Comparison of ENCODE assay signal across 11 cellular contexts in the genomic region with DNA sequence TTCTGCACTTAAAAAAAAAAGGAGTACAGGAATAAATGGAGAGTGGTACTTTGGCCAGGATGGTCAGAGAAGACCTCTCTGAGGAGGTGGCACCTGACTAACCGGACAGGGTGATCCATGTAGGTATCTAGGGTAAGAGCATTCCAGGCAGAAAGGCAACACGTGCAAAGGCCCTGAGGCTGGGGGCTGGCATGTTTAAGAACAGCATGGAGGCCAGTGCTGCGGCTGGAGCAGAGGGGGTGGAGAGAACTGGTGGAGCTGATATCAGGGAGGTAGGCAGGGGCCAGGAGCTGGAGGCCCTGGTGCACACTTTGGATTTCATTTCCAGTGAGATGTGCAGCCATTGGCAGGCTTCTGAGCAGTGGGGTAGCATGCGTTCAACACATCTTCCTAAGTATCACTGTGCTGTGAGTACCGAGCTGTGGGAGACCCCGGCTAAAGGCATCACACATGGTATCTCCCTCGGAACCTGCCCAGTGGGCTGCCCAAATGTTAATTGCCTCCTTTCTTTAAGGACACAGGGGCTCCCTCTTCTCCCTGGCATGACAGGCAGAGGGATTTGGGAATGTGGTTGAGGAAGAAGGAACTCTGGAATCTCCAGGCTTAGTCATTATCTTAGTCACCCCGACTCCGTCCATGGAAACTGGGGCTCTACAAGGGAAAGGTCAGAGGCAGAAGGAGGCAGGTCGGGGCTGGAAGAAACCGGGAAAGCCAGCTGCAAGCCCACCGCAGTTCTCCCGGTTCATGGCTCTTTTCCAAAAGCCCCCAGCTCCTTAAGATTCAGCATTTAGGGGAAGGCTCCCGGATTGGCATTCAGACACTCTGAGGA. TPM values are rescaled to one million over a fixed set of nuclear protein-coding genes. Genes with fewer than 3 reads are reported as not detected.
DNase-seq lines count a peak whose midpoint lies in the region; ATAC-seq and TF ChIP-seq lines count a peak whose summit lies in the region.
"Had no signal": no experiment of that assay in that cellular context is flagged by ENCODE, and none has a peak within 500 bp of the region (broad histone marks: within the 10 kb centered on the region; RNA-seq: fewer than 3 reads in every experiment).

No MANE protein-coding gene starts in this region.

- intact Hi-C loops in activated T-helper 1 cell treated with anti-CD3 and anti-CD28 coated beads, Interleukin-12 subunit alpha, Interleukin-12 subunit beta, Interleukin-2, Interleukin-4 antibody, amounts not matched to agents 30 ng/mL and 10 ng/mL and 1 ng/mL, durations not matched to agents 14 hours and 24 hours and 36 hours (cut with micrococcal nuclease), result no loop called here

- no peaks in the 10 kb centered on the region for H3K27me3 ChIP-seq in smooth muscle cell (ENCODE audit: low read depth)

- peak overlapping the region; percentile 52 for H3K4me3 Mint-ChIP-seq in T-helper 17 cell
- no peak overlapping the region for H3K4me3 Mint-ChIP-seq in activated T-helper 1 cell treated with anti-CD3 and anti-CD28 coated beads, Interleukin-12 subunit alpha, Interleukin-12 subunit beta, Interleukin-2, Interleukin-4 antibody, amounts not matched to agents 30 ng/mL and 10 ng/mL and 1 ng/mL, durations not matched to agents 14 hours and 24 hours and 36 hours

- peaks cover 8% of the 10 kb centered on the region for H3K4me1 ChIP-seq in smooth muscle cell (ENCODE audit: low read depth)

- peak overlapping the region; percentile 86 for H3K27ac ChIP-seq in smooth muscle cell (ENCODE audit: low read depth)

- peaks cover 10% of the 10 kb centered on the region for H3K4me1 Mint-ChIP-seq in T-helper 17 cell
- H3K4me1 Mint-ChIP-seq in activated T-helper 1 cell treated with anti-CD3 and anti-CD28 coated beads, Interleukin-12 subunit alpha, Interleukin-12 subunit beta, Interleukin-2, Interleukin-4 antibody, amounts not matched to agents 30 ng/mL and 10 ng/mL and 1 ng/mL, durations not matched to agents 14 hours and 24 hours and 36 hours (ENCODE audit: low read depth), result peaks cover 9% of the 10 kb centered on the region

- no peak for TF ChIP-seq CTCF in smooth muscle cell (IDR thresholded peaks at IDR 0.05; ENCODE audit: borderline replicate concordance, insufficient read depth, poor library complexity, severe bottlenecking)

- no peaks in the 10 kb centered on the region for H4K20me1 ChIP-seq in smooth muscle cell (ENCODE audit: low read depth)

- peaks cover 32% of the 10 kb centered on the region for H3K27me3 Mint-ChIP-seq in T-helper 17 cell
- peaks cover 20% of the 10 kb centered on the region for H3K27me3 Mint-ChIP-seq in activated T-helper 1 cell treated with anti-CD3 and anti-CD28 coated beads, Interleukin-12 subunit alpha, Interleukin-12 subunit beta, Interleukin-2, Interleukin-4 antibody, amounts not matched to agents 30 ng/mL and 10 ng/mL and 1 ng/mL, durations not matched to agents 14 hours and 24 hours and 36 hours (ENCODE audit: insufficient read depth)

- peak overlapping the region; percentile 41 for H3K9ac ChIP-seq in smooth muscle cell (ENCODE audit: low read depth)

- H3F3A ChIP-seq in smooth muscle cell (ENCODE audit: low read depth), result peaks cover 3% of the 10 kb centered on the region

- H3K79me2 ChIP-seq in smooth muscle cell (ENCODE audit: low read depth), result no peaks in the 10 kb centered on the region

- WGBS in smooth muscle cell (ENCODE audit: low lambda C conversion rate), result 58% methylated on average over 14 of the region's 14 CpGs

- H3K4me3 ChIP-seq in smooth muscle cell, result no peak overlapping the region

- H3K9me3 Mint-ChIP-seq in activated T-helper 1 cell treated with anti-CD3 and anti-CD28 coated beads, Interleukin-12 subunit alpha, Interleukin-12 subunit beta, Interleukin-2, Interleukin-4 antibody, amounts not matched to agents 30 ng/mL and 10 ng/mL and 1 ng/mL, durations not matched to agents 14 hours and 24 hours and 36 hours, result no peaks in the 10 kb centered on the region
- H3K9me3 Mint-ChIP-seq: activated T-helper 2 cell treated with anti-CD3 and anti-CD28 coated beads, Interferon-gamma antibody, Interleukin-2, Interleukin-4, amounts not matched to agents 10 μg/mL and 5 μg/mL and 100 μg/mL, durations not matched to agents 14 hours and 24 hours and 36 hours had no signal

- peaks cover 6% of the 10 kb centered on the region for H3K36me3 Mint-ChIP-seq in T-helper 17 cell (ENCODE audit: low read depth)
- no peaks in the 10 kb centered on the region for H3K36me3 Mint-ChIP-seq in activated T-helper 1 cell treated with anti-CD3 and anti-CD28 coated beads, Interleukin-12 subunit alpha, Interleukin-12 subunit beta, Interleukin-2, Interleukin-4 antibody, amounts not matched to agents 30 ng/mL and 10 ng/mL and 1 ng/mL, durations not matched to agents 14 hours and 24 hours and 36 hours (ENCODE audit: low read depth)

- no peaks in the 10 kb centered on the region for H3K9me3 ChIP-seq in T-helper 17 cell (ENCODE audit: control insufficient read depth, low read length, poor library complexity, severe bottlenecking)
- H3K9me3 ChIP-seq in smooth muscle cell (replicated peaks; ENCODE audit: low read depth), result no peaks in the 10 kb centered on the region

- no peaks in the 10 kb centered on the region for H3K36me3 ChIP-seq in smooth muscle cell (ENCODE audit: low read depth)

- peak overlapping the region; percentile 32 for H3K27ac Mint-ChIP-seq in T-helper 17 cell
- no peak overlapping the region for H3K27ac Mint-ChIP-seq in activated T-helper 1 cell treated with anti-CD3 and anti-CD28 coated beads, Interleukin-12 subunit alpha, Interleukin-12 subunit beta, Interleukin-2, Interleukin-4 antibody, amounts not matched to agents 30 ng/mL and 10 ng/mL and 1 ng/mL, durations not matched to agents 14 hours and 24 hours and 36 hours
- H3K27ac Mint-ChIP-seq: activated T-helper 2 cell treated with anti-CD3 and anti-CD28 coated beads, Interferon-gamma antibody, Interleukin-2, Interleukin-4, amounts not matched to agents 10 μg/mL and 5 μg/mL and 100 μg/mL, durations not matched to agents 14 hours and 24 hours and 36 hours had no signal

- no peak overlapping the region for H2AFZ ChIP-seq in smooth muscle cell (ENCODE audit: low read depth)

- no peak for ATAC-seq in T-helper 17 cell

- peak; percentile 90 for DNase-seq in HCEC 1CT
- no peak for DNase-seq in T-helper 17 cell
- DNase-seq in fibroblast of peridontal ligament (ENCODE audit: extremely low read depth), result peak; percentile 75
- DNase-seq in smooth muscle cell (lab: John Stamatoyannopoulos, UW; ENCODE audit: unreplicated experiment), result no peak
- DNase-seq in activated CD4-positive, alpha-beta T cell treated with anti-CD3 and anti-CD28 coated beads for 1 hour, result no peak
- no peak for DNase-seq in DMS153 treated with DMSO at 0.1 percent for 48 hours (lab: John Stamatoyannopoulos, UW; ENCODE audit: unreplicated experiment)
- no peak for DNase-seq in activated T-helper 1 cell treated with anti-CD3 and anti-CD28 coated beads, Interleukin-12 subunit alpha, Interleukin-12 subunit beta, Interleukin-2, Interleukin-4 antibody, amounts not matched to agents 30 ng/mL and 10 ng/mL and 1 ng/mL, durations not matched to agents 14 hours and 24 hours and 36 hours (ENCODE audit: low spot score)
- DNase-seq: NCI-H1436 treated with DMSO at 0.1 percent for 48 hours, OCI-M1 had no signal

- H3K4me2 ChIP-seq in smooth muscle cell, result peak overlapping the region; percentile 34

RNA-seq across cellular contexts. Expression of gene SLC6A7, which starts 18.5 kb away (rescaled TPM):
- total RNA-seq in T-helper 17 cell (not detected), smooth muscle cell (not detected in 2 replicates)
- 0.10 TPM in 1 of 2 replicates, not detected in the other for polyA plus RNA-seq in smooth muscle cell
- not detected in 2 replicates for total RNA-seq in activated T-helper 1 cell treated with anti-CD3 and anti-CD28 coated beads, Interleukin-12 subunit alpha, Interleukin-12 subunit beta, Interleukin-2, Interleukin-4 antibody, amounts not matched to agents 30 ng/mL and 10 ng/mL and 1 ng/mL, durations not matched to agents 14 hours and 24 hours and 36 hours
- total RNA-seq: activated T-helper 2 cell treated with anti-CD3 and anti-CD28 coated beads, Interferon-gamma antibody, Interleukin-2, Interleukin-4, amounts not matched to agents 10 μg/mL and 5 μg/mL and 100 μg/mL, durations not matched to agents 14 hours and 24 hours and 36 hours; pulmonary artery endothelial cell had no signal

RNA-seq across cellular contexts. Expression of gene CDX1, which starts 41.8 kb away (rescaled TPM):
- total RNA-seq in T-helper 17 cell (not detected), smooth muscle cell (1.4 and 3.9 TPM in 2 replicates)
- 5.0 and 8.5 TPM in 2 replicates for polyA plus RNA-seq in smooth muscle cell
- total RNA-seq in activated T-helper 1 cell treated with anti-CD3 and anti-CD28 coated beads, Interleukin-12 subunit alpha, Interleukin-12 subunit beta, Interleukin-2, Interleukin-4 antibody, amounts not matched to agents 30 ng/mL and 10 ng/mL and 1 ng/mL, durations not matched to agents 14 hours and 24 hours and 36 hours, result not detected in 2 replicates
- total RNA-seq: activated T-helper 2 cell treated with anti-CD3 and anti-CD28 coated beads, Interferon-gamma antibody, Interleukin-2, Interleukin-4, amounts not matched to agents 10 μg/mL and 5 μg/mL and 100 μg/mL, durations not matched to agents 14 hours and 24 hours and 36 hours; pulmonary artery endothelial cell had no signal

RNA-seq across cellular contexts. Expression of gene PDGFRB, which starts 52.8 kb away (rescaled TPM):
- total RNA-seq in T-helper 17 cell, result under 1 TPM in 1 of 2 donors, not detected in 1; 0.57 TPM
- total RNA-seq in smooth muscle cell, result 362 and 370 TPM in 2 replicates
- 390 and 522 TPM in 2 replicates for polyA plus RNA-seq in smooth muscle cell
- 0.76 and 1.0 TPM in 2 replicates for total RNA-seq in activated T-helper 1 cell treated with anti-CD3 and anti-CD28 coated beads, Interleukin-12 subunit alpha, Interleukin-12 subunit beta, Interleukin-2, Interleukin-4 antibody, amounts not matched to agents 30 ng/mL and 10 ng/mL and 1 ng/mL, durations not matched to agents 14 hours and 24 hours and 36 hours

Comparison
In these comparisons a context has a peak if more than half of its experiments do, and no peak if none do; other contexts are left out.
1. DNase-seq: peak in HCEC 1CT (single experiment) and fibroblast of peridontal ligament (single experiment); none in T-helper 17 cell (0 of 3), smooth muscle cell (single experiment), activated CD4-positive, alpha-beta T cell treated with anti-CD3 and anti-CD28 coated beads for 1 hour (single experiment), DMS153 treated with DMSO at 0.1 percent for 48 hours (single experiment) and activated T-helper 1 cell treated with anti-CD3 and anti-CD28 coated beads, Interleukin-12 subunit alpha, Interleukin-12 subunit beta, Interleukin-2, Interleukin-4 antibody, amounts not matched to agents 30 ng/mL and 10 ng/mL and 1 ng/mL, durations not matched to agents 14 hours and 24 hours and 36 hours (single experiment).
2. RNA of gene PDGFRB, which starts 52.8 kb away (total RNA-seq): 362 to 370 TPM in smooth muscle cell; 0.76 to 1.0 TPM in activated T-helper 1 cell treated with anti-CD3 and anti-CD28 coated beads, Interleukin-12 subunit alpha, Interleukin-12 subunit beta, Interleukin-2, Interleukin-4 antibody, amounts not matched to agents 30 ng/mL and 10 ng/mL and 1 ng/mL, durations not matched to agents 14 hours and 24 hours and 36 hours and 0.57 TPM in T-helper 17 cell; every median in the first group is over 100 times any median in the second.